ENCODE assay signal across 8 cellular contexts in the genomic region with DNA sequence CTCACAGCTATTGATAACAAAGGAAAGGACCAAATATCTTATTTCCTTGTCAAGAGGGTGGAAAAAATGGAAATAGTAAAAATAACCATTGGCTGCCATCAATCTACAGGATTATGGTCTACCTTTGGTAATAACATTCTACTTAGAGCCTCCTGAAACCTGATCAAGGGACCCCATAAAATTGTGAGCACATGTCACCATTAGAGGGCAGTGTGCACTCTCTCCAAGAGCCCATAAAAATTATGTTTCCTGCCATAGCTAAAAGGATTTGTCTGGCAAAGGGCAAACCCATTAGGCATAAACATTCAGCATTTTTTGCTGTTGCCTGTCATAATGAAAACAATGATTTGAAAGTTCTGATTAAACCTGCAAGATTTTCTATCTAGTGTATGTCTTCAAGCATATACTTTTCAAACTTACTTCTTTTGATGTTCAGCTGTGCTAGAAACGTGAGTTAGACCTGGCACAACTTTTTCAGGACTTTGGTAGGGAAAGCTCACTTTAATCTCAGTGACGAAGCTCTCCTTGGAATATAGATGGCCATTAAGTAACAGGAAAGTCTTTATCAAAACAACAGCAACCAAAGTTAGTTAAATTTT.
A peak's percentile ranks its signal among the peaks of the same experiment; 100 is the strongest.
DNase-seq lines count a peak whose midpoint lies in the region; ATAC-seq and TF ChIP-seq lines count a peak whose summit lies in the region.

No MANE protein-coding gene starts in this region.

- peak; percentile 80 for TF ChIP-seq CTCF in OCI-LY1 (IDR thresholded peaks at IDR 0.05; ENCODE audit: low read length)
- TF ChIP-seq CTCF in psoas muscle (IDR thresholded peaks at IDR 0.05) = peak; percentile 53

- H3K9ac ChIP-seq in OCI-LY1 (ENCODE audit: low read length) = no peak overlapping the region

- H3K4me3 ChIP-seq in OCI-LY1 (ENCODE audit: low read depth, low read length, poor library complexity, severe bottlenecking) (no peak overlapping the region), psoas muscle (no peak overlapping the region)

- no peaks in the 10 kb centered on the region for H3K27me3 ChIP-seq in OCI-LY1 (ENCODE audit: insufficient read depth, low read length)
- peaks cover 0 to 3% (median 0%) of the 10 kb centered on the region in 3 donors for H3K27me3 ChIP-seq in psoas muscle (ENCODE audit: insufficient read depth in 3 of 3, low read length in 2 of 3)

- H3K36me3 ChIP-seq in OCI-LY1 (ENCODE audit: insufficient read depth, low read length) (no peaks in the 10 kb centered on the region), psoas muscle (ENCODE audit: insufficient read depth in 1 of 2, low read depth in 1 of 2) (no peaks in the 10 kb centered on the region)

- ATAC-seq in psoas muscle (peak in 1 of 4 donors; percentile 54), GM19463 (IDR thresholded peaks at IDR 0.05; ENCODE audit: unreplicated experiment) (no peak), HG03457 (IDR thresholded peaks at IDR 0.05; ENCODE audit: unreplicated experiment) (no peak)

- H3K9me2 ChIP-seq in OCI-LY1 (ENCODE audit: low read depth, low read length) = no peaks in the 10 kb centered on the region

- no peaks in the 10 kb centered on the region for H3K79me2 ChIP-seq in OCI-LY1 (ENCODE audit: insufficient read depth, low read length)

- 44 to 51% (median 46%) methylated on average over 2 of the region's 2 CpGs for whole genome bisulfite sequencing in psoas muscle, 3 donors

- in situ Hi-C loops in KBM-7 (cut with MboI; ENCODE audit: low pct_unique_long_range_greater_than_20kb, low sequenced_read_pairs) = no loop called here

- no peaks in the 10 kb centered on the region for H3K9me3 ChIP-seq in OCI-LY1 (ENCODE audit: low read length)
- H3K9me3 ChIP-seq in psoas muscle = peaks cover 3% of the 10 kb centered on the region

- H3K4me1 ChIP-seq in OCI-LY1 (ENCODE audit: insufficient read depth, low read length, severe bottlenecking) = no peaks in the 10 kb centered on the region
- H3K4me1 ChIP-seq in psoas muscle = no peaks in the 10 kb centered on the region

- H4K20me1 ChIP-seq in OCI-LY1 (ENCODE audit: insufficient read depth, low read length) = no peaks in the 10 kb centered on the region

- no peaks in the 10 kb centered on the region for H3F3A ChIP-seq in OCI-LY1 (ENCODE audit: insufficient read depth, low read length)

- no peak overlapping the region for H2AFZ ChIP-seq in OCI-LY1 (ENCODE audit: low read length)

- DNase-seq in GM04503 (ENCODE audit: low read depth) = peak; percentile 6
- peak; percentile 58 for DNase-seq in KBM-7
- DNase-seq in activated gamma-delta T cell treated with anti-CD3 and anti-CD28 coated beads, Interleukin-2, amount 50 U/mL, for 16 hours (ENCODE audit: low read depth) = peak; percentile 25
- peak; percentile 54 for DNase-seq in glomerular endothelial cell (ENCODE audit: extremely low read depth, low read depth, low spot score)
- no peak for DNase-seq in psoas muscle

- H3K27ac ChIP-seq in OCI-LY1 (ENCODE audit: low read depth, low read length, poor library complexity, severe bottlenecking) = no peak overlapping the region
- no peak overlapping the region for H3K27ac ChIP-seq in psoas muscle

- no peak overlapping the region for H3K4me2 ChIP-seq in OCI-LY1 (ENCODE audit: low read length)

- intact Hi-C loops in psoas muscle (cut with DNase I) = loop anchor here in 1 of 2 donors (5.0 kb wide), 1 partner anchor 1240 kb away; no protein-coding TSS in a partner anchor

Comparison
In these comparisons a context has a peak if more than half of its experiments do, and no peak if none do; other contexts are left out.
1. DNase-seq: peak in GM04503 (single experiment), KBM-7 (single experiment), activated gamma-delta T cell treated with anti-CD3 and anti-CD28 coated beads, Interleukin-2, amount 50 U/mL, for 16 hours (single experiment) and glomerular endothelial cell (single experiment); none in psoas muscle (0 of 2).